In the genomic region with DNA sequence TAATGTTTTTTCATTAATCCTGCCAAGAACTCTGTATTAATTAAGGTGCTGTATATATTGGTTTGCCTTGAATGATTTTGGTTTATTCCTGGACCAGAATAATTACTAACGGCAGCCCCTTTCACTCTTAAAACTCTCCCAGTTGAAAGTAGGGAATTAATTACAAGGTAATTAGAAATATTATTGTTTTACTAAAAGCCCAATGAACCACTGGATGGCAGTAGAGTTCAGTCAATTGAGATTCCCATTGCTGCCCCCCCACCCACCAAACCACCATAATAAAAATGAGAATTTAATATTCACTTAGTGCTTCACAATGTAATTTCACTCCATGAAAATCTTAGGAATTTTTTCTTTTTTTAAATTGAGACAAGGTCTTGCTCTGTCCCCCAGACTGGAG, we compare ENCODE assay signal across 8 cellular contexts. TPM values are rescaled to one million over a fixed set of nuclear protein-coding genes. Genes with fewer than 3 reads are reported as not detected.
DNase-seq lines count a peak whose midpoint lies in the region; ATAC-seq and TF ChIP-seq lines count a peak whose summit lies in the region.

No MANE protein-coding gene starts in this region.

- no peaks in the 10 kb centered on the region for H3K9me3 ChIP-seq in CD8-positive, alpha-beta T cell (ENCODE audit: low read length)
- H3K9me3 ChIP-seq in cardiac muscle cell (ENCODE audit: low read depth), result no peaks in the 10 kb centered on the region

- no peaks in the 10 kb centered on the region for H3K27me3 ChIP-seq in CD8-positive, alpha-beta T cell (ENCODE audit: insufficient read depth, low read length)
- H3K27me3 ChIP-seq in cardiac muscle cell, result no peaks in the 10 kb centered on the region

- CTCF ChIA-PET in CD8-positive, alpha-beta T cell (lab: Charles Lee), result interaction anchor here (0.6 to 2.1 kb wide), 12 partner anchors 15 to 578 kb away, joined by 3 to 15 read pairs (median 4); a partner anchor contains a TSS

- H3K36me3 Mint-ChIP-seq in CD8-positive, alpha-beta T cell, result peaks cover 71% of the 10 kb centered on the region
- peaks cover 57% of the 10 kb centered on the region for H3K36me3 Mint-ChIP-seq in HFFc6 (ENCODE audit: low read depth)
- peaks cover 60% of the 10 kb centered on the region for H3K36me3 Mint-ChIP-seq in activated CD4-positive, alpha-beta T cell treated with anti-CD3 and anti-CD28 coated beads, Interleukin-2, amount 10 ng/mL, durations not matched to agents 24 days and 14 days (ENCODE audit: low read depth)

- peak; percentile 63 for ATAC-seq in CD8-positive, alpha-beta T cell
- ATAC-seq in GM18909 (IDR thresholded peaks at IDR 0.05; ENCODE audit: poor library complexity, unreplicated experiment), result no peak
- no peak for ATAC-seq in GM21360 (IDR thresholded peaks at IDR 0.05; ENCODE audit: unreplicated experiment)

- TF ChIP-seq CTCF in CD8-positive, alpha-beta T cell (IDR thresholded peaks at IDR 0.05), result peak; percentile 72
- TF ChIP-seq CTCF in HFFc6 (IDR thresholded peaks at IDR 0.05), result peak; percentile 85
- TF ChIP-seq CTCF in cardiac muscle cell (IDR thresholded peaks at IDR 0.05; ENCODE audit: low read depth, low read length), result peak; percentile 52

- no peak overlapping the region for H3K4me3 ChIP-seq in CD8-positive, alpha-beta T cell (ENCODE audit: low read depth, low read length)
- no peak overlapping the region for H3K4me3 ChIP-seq in cardiac muscle cell

- no peaks in the 10 kb centered on the region for H3K4me1 ChIP-seq in CD8-positive, alpha-beta T cell (ENCODE audit: insufficient read depth, low read length)
- no peaks in the 10 kb centered on the region for H3K4me1 ChIP-seq in cardiac muscle cell (ENCODE audit: low read depth)

- H3K27ac Mint-ChIP-seq in CD8-positive, alpha-beta T cell, result no peak overlapping the region
- no peak overlapping the region for H3K27ac Mint-ChIP-seq in HFFc6
- no peak overlapping the region for H3K27ac Mint-ChIP-seq in activated CD4-positive, alpha-beta T cell treated with anti-CD3 and anti-CD28 coated beads, Interleukin-2, amount 10 ng/mL, durations not matched to agents 24 days and 14 days

- DNase-seq in CD8-positive, alpha-beta T cell, result peak in 3 of 7 experiments; percentile 23 to 49 (median 33)
- DNase-seq in HFFc6 (no peak), cardiac muscle cell (ENCODE audit: low read depth in 1 of 2, low spot score in 1 of 2) (peak; percentile 64 to 66), NCI-H510A treated with DMSO at 0.1 percent for 48 hours (lab: John Stamatoyannopoulos, UW) (no peak)
- peak; percentile 64 for DNase-seq in activated CD4-positive, alpha-beta T cell treated with anti-CD3 and anti-CD28 coated beads, Interleukin-2, amount 10 ng/mL, durations not matched to agents 24 days and 14 days
- peak; percentile 20 to 46 for DNase-seq in stimulated activated CD4-positive, alpha-beta T cell treated with anti-CD3 and anti-CD28 coated beads, Interleukin-2, amount 100 ng/mL, for 24 hours

- no peaks in the 10 kb centered on the region for H3K27me3 Mint-ChIP-seq in CD8-positive, alpha-beta T cell (ENCODE audit: low read depth)
- H3K27me3 Mint-ChIP-seq in HFFc6 (ENCODE audit: insufficient read depth), result no peaks in the 10 kb centered on the region; the same call in 1 of the 2 replicates
- H3K27me3 Mint-ChIP-seq in activated CD4-positive, alpha-beta T cell treated with anti-CD3 and anti-CD28 coated beads, Interleukin-2, amount 10 ng/mL, durations not matched to agents 24 days and 14 days, result no peaks in the 10 kb centered on the region

- H3K27ac ChIP-seq in CD8-positive, alpha-beta T cell (ENCODE audit: low read depth, low read length), result no peak overlapping the region
- H3K27ac ChIP-seq in cardiac muscle cell, result no peak overlapping the region

- H3K4me3 Mint-ChIP-seq in CD8-positive, alpha-beta T cell, result no peak overlapping the region
- H3K4me3 Mint-ChIP-seq in HFFc6, result no peak overlapping the region
- no peak overlapping the region for H3K4me3 Mint-ChIP-seq in activated CD4-positive, alpha-beta T cell treated with anti-CD3 and anti-CD28 coated beads, Interleukin-2, amount 10 ng/mL, durations not matched to agents 24 days and 14 days

- POLR2A ChIA-PET in CD8-positive, alpha-beta T cell (lab: Charles Lee), result no interaction called here

- peaks cover 37% of the 10 kb centered on the region for H3K36me3 ChIP-seq in CD8-positive, alpha-beta T cell (ENCODE audit: insufficient read depth, low read length)
- H3K36me3 ChIP-seq in cardiac muscle cell, result peaks cover 46% of the 10 kb centered on the region

- intact Hi-C loops in CD8-positive, alpha-beta T cell (cut with DNase I, micrococcal nuclease), result loop anchor here (1.0 to 5.0 kb wide), 3 partner anchors 147 to 1036 kb away; no protein-coding TSS in a partner anchor
- intact Hi-C loops in activated CD4-positive, alpha-beta T cell treated with anti-CD3 and anti-CD28 coated beads, Interleukin-2, amount 10 ng/mL, durations not matched to agents 24 days and 14 days (cut with micrococcal nuclease), result loop anchor here (1.0 kb wide), 1 partner anchor 147 kb away; no protein-coding TSS in a partner anchor

- no peaks in the 10 kb centered on the region for H3K9me3 Mint-ChIP-seq in CD8-positive, alpha-beta T cell
- no peaks in the 10 kb centered on the region for H3K9me3 Mint-ChIP-seq in HFFc6
- H3K9me3 Mint-ChIP-seq in activated CD4-positive, alpha-beta T cell treated with anti-CD3 and anti-CD28 coated beads, Interleukin-2, amount 10 ng/mL, durations not matched to agents 24 days and 14 days, result no peaks in the 10 kb centered on the region

- H3K4me1 Mint-ChIP-seq in CD8-positive, alpha-beta T cell (ENCODE audit: low read depth), result no peaks in the 10 kb centered on the region
- no peaks in the 10 kb centered on the region for H3K4me1 Mint-ChIP-seq in HFFc6 (ENCODE audit: low read depth)
- no peaks in the 10 kb centered on the region for H3K4me1 Mint-ChIP-seq in activated CD4-positive, alpha-beta T cell treated with anti-CD3 and anti-CD28 coated beads, Interleukin-2, amount 10 ng/mL, durations not matched to agents 24 days and 14 days

RNA-seq across cellular contexts. Expression of a gene that starts 13.7 kb away (rescaled TPM):
- total RNA-seq in CD8-positive, alpha-beta T cell, result 1 to 10 TPM; 6.1 to 7.2 TPM
- total RNA-seq in HFFc6 (2021; fragmentation: NEBNext Ultra II Directional; extraction: Animal tissue kit (Norgen Biotek cat#: 25700)), result 10 to 100 TPM; 12.0 to 16.2 (median 14.6) TPM
- 13.3 and 14.1 TPM in 2 replicates for total RNA-seq in activated CD4-positive, alpha-beta T cell treated with anti-CD3 and anti-CD28 coated beads, Interleukin-2, amount 10 ng/mL, durations not matched to agents 24 days and 14 days
- 6.2 and 8.1 TPM in 2 replicates for total RNA-seq in cardiac muscle cell
- polyA plus RNA-seq in cardiac muscle cell, result 9.9 and 11.0 TPM in 2 replicates

RNA-seq across cellular contexts. Expression of a gene that starts 55.9 kb away (rescaled TPM):
- total RNA-seq in CD8-positive, alpha-beta T cell, result 100 to 1,000 TPM; 308 to 313 TPM
- 10 to 100 TPM; 25.5 to 37.7 (median 33.4) TPM for total RNA-seq in HFFc6 (2021; fragmentation: NEBNext Ultra II Directional; extraction: Animal tissue kit (Norgen Biotek cat#: 25700))
- total RNA-seq in activated CD4-positive, alpha-beta T cell treated with anti-CD3 and anti-CD28 coated beads, Interleukin-2, amount 10 ng/mL, durations not matched to agents 24 days and 14 days, result 65.0 and 65.8 TPM in 2 replicates
- total RNA-seq in cardiac muscle cell, result 30.0 and 36.8 TPM in 2 replicates
- polyA plus RNA-seq in cardiac muscle cell, result 22.2 and 23.6 TPM in 2 replicates

RNA-seq across cellular contexts. Expression of a gene that starts 57.6 kb away (rescaled TPM):
- 1 to 10 TPM; 2.2 to 2.3 TPM for total RNA-seq in CD8-positive, alpha-beta T cell
- 10 to 100 TPM; 10.8 to 13.0 (median 11.4) TPM for total RNA-seq in HFFc6 (2021; fragmentation: NEBNext Ultra II Directional; extraction: Animal tissue kit (Norgen Biotek cat#: 25700))
- 6.3 and 6.8 TPM in 2 replicates for total RNA-seq in activated CD4-positive, alpha-beta T cell treated with anti-CD3 and anti-CD28 coated beads, Interleukin-2, amount 10 ng/mL, durations not matched to agents 24 days and 14 days
- 8.6 and 13.8 TPM in 2 replicates for total RNA-seq in cardiac muscle cell
- polyA plus RNA-seq in cardiac muscle cell, result 7.9 and 10.2 TPM in 2 replicates

Comparison
In these comparisons a context has a peak if more than half of its experiments do, and no peak if none do; other contexts are left out.
1. DNase-seq: peak in activated CD4-positive, alpha-beta T cell treated with anti-CD3 and anti-CD28 coated beads, Interleukin-2, amount 10 ng/mL, durations not matched to agents 24 days and 14 days (single experiment), cardiac muscle cell (2 of 2) and stimulated activated CD4-positive, alpha-beta T cell treated with anti-CD3 and anti-CD28 coated beads, Interleukin-2, amount 100 ng/mL, for 24 hours (2 of 2); none in HFFc6 (single experiment) and NCI-H510A treated with DMSO at 0.1 percent for 48 hours (single experiment).
2. Peak in every context shown above with its lines, with median percentiles within 50 percentile points of each other: CTCF ChIP-seq.